Comparison of ENCODE assay signal across 8 cellular contexts in genomic region chr17:29615048-29615385, GRCh38. TPM values are rescaled to one million over a fixed set of nuclear protein-coding genes. Genes with fewer than 3 reads are reported as not detected.
A peak's percentile ranks its signal among the peaks of the same experiment; 100 is the strongest.
DNase-seq lines count a peak whose midpoint lies in the region; ATAC-seq and TF ChIP-seq lines count a peak whose summit lies in the region.

No MANE protein-coding gene starts in this region.

- H3K9ac ChIP-seq in smooth muscle cell (ENCODE audit: low read depth) = no peak overlapping the region

- peak overlapping the region; percentile 84 for H3K4me3 Mint-ChIP-seq in activated CD8-positive, alpha-beta T cell treated with anti-CD3 and anti-CD28 coated beads for 36 hours

- POLR2A ChIA-PET in activated CD8-positive, alpha-beta T cell treated with anti-CD3 and anti-CD28 coated beads for 36 hours (lab: Charles Lee) = interaction anchor here (0.9 to 4.2 kb wide), 6 partner anchors 23 to 145 kb away, joined by 3 to 32 read pairs (median 4); partner anchors contain the start of gene ANKRD13B

- ATAC-seq in heart left ventricle = no peak
- ATAC-seq in Right ventricle myocardium inferior = no peak
- ATAC-seq in activated CD8-positive, alpha-beta T cell treated with anti-CD3 and anti-CD28 coated beads for 36 hours = peak; percentile 15
- ATAC-seq in HG02588 (IDR thresholded peaks at IDR 0.05; ENCODE audit: unreplicated experiment) = no peak
- no peak for ATAC-seq in HG02870 (IDR thresholded peaks at IDR 0.05; ENCODE audit: unreplicated experiment)

- no peak overlapping the region for H2AFZ ChIP-seq in smooth muscle cell (ENCODE audit: low read depth)

- H3K27me3 ChIP-seq in heart left ventricle = no peaks in the 10 kb centered on the region
- H3K27me3 ChIP-seq in smooth muscle cell (ENCODE audit: low read depth) = peaks cover 26% of the 10 kb centered on the region

- H3K4me1 ChIP-seq in heart left ventricle = peaks cover 6 to 72% (median 58%) of the 10 kb centered on the region in 12 donors
- peaks cover 31% of the 10 kb centered on the region for H3K4me1 ChIP-seq in smooth muscle cell (ENCODE audit: low read depth)

- TF ChIP-seq CTCF in heart left ventricle (IDR thresholded peaks at IDR 0.05) (no peak), fibroblast of pulmonary artery (IDR thresholded peaks at IDR 0.05; ENCODE audit: low read length, missing control alignments) (no peak), smooth muscle cell (IDR thresholded peaks at IDR 0.05; ENCODE audit: borderline replicate concordance, insufficient read depth, poor library complexity, severe bottlenecking) (no peak)
- peak; percentile 21 for TF ChIP-seq CTCF in activated CD8-positive, alpha-beta T cell treated with anti-CD3 and anti-CD28 coated beads for 36 hours (IDR thresholded peaks at IDR 0.05)

- H3K36me3 ChIP-seq in heart left ventricle (peaks cover 0 to 10% (median 0%) of the 10 kb centered on the region in 9 donors), smooth muscle cell (ENCODE audit: low read depth) (no peaks in the 10 kb centered on the region)

- CTCF ChIA-PET in activated CD8-positive, alpha-beta T cell treated with anti-CD3 and anti-CD28 coated beads for 36 hours (lab: Charles Lee) = interaction anchor here (0.9 to 8.5 kb wide), 12 partner anchors 8 to 316 kb away, joined by 3 to 172 read pairs (median 11); partner anchors contain the start of genes ABHD15, ANKRD13B, GIT1 and SSH2

- TF ChIP-seq POLR2A in heart left ventricle (IDR thresholded peaks at IDR 0.05) = no peak

- intact Hi-C loops in heart left ventricle (cut with DNase I) (loop anchor here in 2 of 10 donors (2.0 to 5.0 kb wide), 3 partner anchors 22 to 162 kb away; partner anchors contain the start of gene ANKRD13B (in 1 of the 2)), Right ventricle myocardium inferior (cut with DNase I) (loop anchor here (5.0 to 10.0 kb wide), 2 partner anchors 33 to 320 kb away; partner anchors contain the start of gene SSH2)
- intact Hi-C loops in activated CD8-positive, alpha-beta T cell treated with anti-CD3 and anti-CD28 coated beads for 36 hours (cut with micrococcal nuclease) = loop anchor here (5.0 kb wide), 1 partner anchor 33 kb away; no protein-coding TSS in a partner anchor

- DNase-seq in heart left ventricle (peak in 1 of 5 donors; percentile 52), Right ventricle myocardium inferior (ENCODE audit: missing footprints) (no peak), fibroblast of pulmonary artery (ENCODE audit: low read depth) (no peak), smooth muscle cell (lab: John Stamatoyannopoulos, UW; ENCODE audit: unreplicated experiment) (no peak), NCI-H2029 treated with DMSO at 0.1 percent for 48 hours (lab: John Stamatoyannopoulos, UW) (no peak)
- DNase-seq in activated CD8-positive, alpha-beta T cell treated with anti-CD3 and anti-CD28 coated beads for 36 hours = peak; percentile 80

- H3K4me3 ChIP-seq in heart left ventricle (peak overlapping the region in 9 of 12 donors; percentile 42 to 61 (median 50)), fibroblast of pulmonary artery (replicated peaks; ENCODE audit: low read depth, low read length) (peak overlapping the region; percentile 15), smooth muscle cell (peak overlapping the region; percentile 43)

- peaks cover 2% of the 10 kb centered on the region for H3K27me3 Mint-ChIP-seq in activated CD8-positive, alpha-beta T cell treated with anti-CD3 and anti-CD28 coated beads for 36 hours

- no peaks in the 10 kb centered on the region for H3K9me3 ChIP-seq in heart left ventricle
- H3K9me3 ChIP-seq in smooth muscle cell (replicated peaks; ENCODE audit: low read depth) = no peaks in the 10 kb centered on the region

- no peaks in the 10 kb centered on the region for H4K20me1 ChIP-seq in smooth muscle cell (ENCODE audit: low read depth)

- H3K4me2 ChIP-seq in smooth muscle cell = peak overlapping the region; percentile 80

- no peaks in the 10 kb centered on the region for H3K36me3 Mint-ChIP-seq in activated CD8-positive, alpha-beta T cell treated with anti-CD3 and anti-CD28 coated beads for 36 hours (ENCODE audit: low read depth)

- H3F3A ChIP-seq in smooth muscle cell (ENCODE audit: low read depth) = no peaks in the 10 kb centered on the region

- H3K27ac ChIP-seq in heart left ventricle (peak overlapping the region in 1 of 12 donors; percentile 51), smooth muscle cell (ENCODE audit: low read depth) (no peak overlapping the region)

- no peaks in the 10 kb centered on the region for H3K9me3 Mint-ChIP-seq in activated CD8-positive, alpha-beta T cell treated with anti-CD3 and anti-CD28 coated beads for 36 hours

- peaks cover 35% of the 10 kb centered on the region for H3K4me1 Mint-ChIP-seq in activated CD8-positive, alpha-beta T cell treated with anti-CD3 and anti-CD28 coated beads for 36 hours (ENCODE audit: low read depth)

- WGBS in heart left ventricle, 4 donors = 60 to 81% (median 70%) methylated on average over 15 of the region's 15 CpGs
- WGBS in smooth muscle cell (ENCODE audit: low lambda C conversion rate) = 54% methylated on average over 15 of the region's 15 CpGs

- peak overlapping the region; percentile 49 for H3K27ac Mint-ChIP-seq in activated CD8-positive, alpha-beta T cell treated with anti-CD3 and anti-CD28 coated beads for 36 hours

- no peaks in the 10 kb centered on the region for H3K79me2 ChIP-seq in smooth muscle cell (ENCODE audit: low read depth)

RNA-seq across cellular contexts. Expression of gene CORO6, which starts 7.7 kb away (rescaled TPM):
- total RNA-seq in heart left ventricle (100 to 1,000 TPM in 3 of 9 donors, 10 to 100 TPM in 6; 72.1 to 115 (median 95.5) TPM), Right ventricle myocardium inferior (93.2 TPM), smooth muscle cell (2.4 and 6.2 TPM in 2 replicates)
- polyA plus RNA-seq in heart left ventricle (10 to 100 TPM; 50.7 to 96.2 TPM), smooth muscle cell (2.4 and 2.9 TPM in 2 replicates)
- total RNA-seq in activated CD8-positive, alpha-beta T cell treated with anti-CD3 and anti-CD28 coated beads for 36 hours = 10 to 100 TPM; 11.6 to 13.0 TPM

RNA-seq across cellular contexts. Expression of gene ANKRD13B, which starts 22.1 kb away (rescaled TPM):
- total RNA-seq in heart left ventricle = 1 to 10 TPM; 4.4 to 9.9 (median 6.1) TPM
- polyA plus RNA-seq in heart left ventricle = 10 to 100 TPM in 1 of 2 donors, 1 to 10 TPM in 1; 4.1 to 12.7 TPM
- 9.2 TPM for total RNA-seq in Right ventricle myocardium inferior
- total RNA-seq in activated CD8-positive, alpha-beta T cell treated with anti-CD3 and anti-CD28 coated beads for 36 hours = 10 to 100 TPM; 22.8 to 22.9 TPM
- total RNA-seq in smooth muscle cell = 2.8 and 3.6 TPM in 2 replicates
- polyA plus RNA-seq in smooth muscle cell = 6.7 and 6.8 TPM in 2 replicates

RNA-seq across cellular contexts. Expression of gene GIT1, which starts 25.6 kb away (rescaled TPM):
- total RNA-seq in heart left ventricle (10 to 100 TPM; 23.1 to 52.9 (median 31.4) TPM), Right ventricle myocardium inferior (33.0 TPM), smooth muscle cell (12.7 and 17.6 TPM in 2 replicates)
- polyA plus RNA-seq in heart left ventricle (10 to 100 TPM; 23.0 to 37.8 TPM), smooth muscle cell (23.0 and 34.7 TPM in 2 replicates)
- total RNA-seq in activated CD8-positive, alpha-beta T cell treated with anti-CD3 and anti-CD28 coated beads for 36 hours = 10 to 100 TPM; 54.8 to 59.3 TPM

RNA-seq across cellular contexts. Expression of gene TP53I13, which starts 46.5 kb away (rescaled TPM):
- total RNA-seq in heart left ventricle (10 to 100 TPM; 23.8 to 65.5 (median 38.3) TPM), Right ventricle myocardium inferior (38.8 TPM), smooth muscle cell (35.4 and 50.7 TPM in 2 replicates)
- polyA plus RNA-seq in heart left ventricle (10 to 100 TPM; 65.1 to 93.0 TPM), smooth muscle cell (105 and 107 TPM in 2 replicates)
- total RNA-seq in activated CD8-positive, alpha-beta T cell treated with anti-CD3 and anti-CD28 coated beads for 36 hours = 10 to 100 TPM; 46.7 to 50.2 TPM

RNA-seq across cellular contexts. Expression of gene ABHD15, which starts 48.2 kb away (rescaled TPM):
- total RNA-seq in heart left ventricle (10 to 100 TPM in 2 of 9 donors, 1 to 10 TPM in 7; 5.3 to 13.1 (median 9.0) TPM), Right ventricle myocardium inferior (7.1 TPM), smooth muscle cell (5.0 and 7.0 TPM in 2 replicates)
- polyA plus RNA-seq in heart left ventricle (1 to 10 TPM; 4.0 to 8.2 TPM), smooth muscle cell (6.4 and 7.4 TPM in 2 replicates)
- 10 to 100 TPM in 1 of 2 experiments, 1 to 10 TPM in 1; 9.7 to 10.1 TPM for total RNA-seq in activated CD8-positive, alpha-beta T cell treated with anti-CD3 and anti-CD28 coated beads for 36 hours
